9 cellular contexts compared by ENCODE assay signal in the genomic region with DNA sequence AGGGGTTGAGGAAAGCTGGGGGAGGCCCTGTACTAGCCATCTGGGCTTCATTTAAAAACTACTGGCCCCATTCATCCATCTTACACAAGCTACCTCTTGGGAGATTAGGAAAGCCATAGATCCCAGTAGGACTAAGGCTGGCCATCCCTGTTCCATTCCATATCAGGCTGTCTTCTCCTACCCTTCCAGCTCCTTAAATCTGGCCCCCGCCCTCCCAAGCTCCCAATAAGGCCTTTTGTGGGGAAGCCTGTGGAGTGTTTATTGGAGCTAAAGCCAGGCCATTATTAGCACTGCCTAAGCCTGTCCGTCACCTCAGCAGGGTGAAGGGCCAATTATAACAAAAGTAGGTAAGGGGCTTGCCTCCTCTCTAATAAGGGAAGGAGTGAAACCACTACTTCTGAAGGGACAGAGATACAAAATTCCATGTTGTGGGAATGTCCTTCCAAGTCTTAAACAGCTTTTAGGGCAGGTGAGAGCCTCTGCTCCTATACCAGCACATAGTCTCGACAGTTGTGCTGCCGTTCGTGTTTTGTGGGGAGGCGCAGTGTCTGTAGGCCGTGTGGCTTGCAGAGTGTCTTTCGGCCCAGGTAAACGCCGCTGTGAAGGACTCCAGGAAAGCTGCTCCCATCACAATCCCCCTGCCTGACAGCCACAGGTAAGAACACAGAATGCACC. TPM values are rescaled to one million over a fixed set of nuclear protein-coding genes. Genes with fewer than 3 reads are reported as not detected.
A peak's percentile ranks its signal among the peaks of the same experiment; 100 is the strongest.
DNase-seq lines count a peak whose midpoint lies in the region; ATAC-seq and TF ChIP-seq lines count a peak whose summit lies in the region.
"Had no signal": no experiment of that assay in that cellular context is flagged by ENCODE, and none has a peak within 500 bp of the region (broad histone marks: within the 10 kb centered on the region; RNA-seq: fewer than 3 reads in every experiment).

No MANE protein-coding gene starts in this region.

- TF ChIP-seq POLR2A in vagina (IDR thresholded peaks at IDR 0.05) = no peak
- no peak for TF ChIP-seq POLR2A in lower leg skin (IDR thresholded peaks at IDR 0.05)

- H3K4me3 ChIP-seq in muscle layer of duodenum (ENCODE audit: low read depth in 1 of 2, low read length in 2 of 2) (peak overlapping the region; percentile 71 to 100), vagina (peak overlapping the region in 1 of 2 donors; percentile 97), lower leg skin (ENCODE audit: low read depth, poor library complexity, severe bottlenecking) (no peak overlapping the region)

- 73 to 79% methylated on average over 10 of the region's 10 CpGs for WGBS in lower leg skin, 2 donors

- H3K9me3 ChIP-seq in muscle layer of duodenum (ENCODE audit: control insufficient read depth in 1 of 2, low read length in 2 of 2) (no peaks in the 10 kb centered on the region), vagina (no peaks in the 10 kb centered on the region)

- H3K36me3 ChIP-seq in muscle layer of duodenum (ENCODE audit: control insufficient read depth in 1 of 2, insufficient read depth in 2 of 2, low read length in 2 of 2) (peaks cover 48 to 64% of the 10 kb centered on the region in 2 donors), vagina (peaks cover 3 to 63% of the 10 kb centered on the region in 2 donors)

- H3K27me3 Mint-ChIP-seq in stimulated activated naive CD8-positive, alpha-beta T cell treated with anti-CD3 and anti-CD28 coated beads, Interleukin-15, Interleukin-2, amounts not matched to agents 100 ng/mL and 50 ng/mL, for 24 hours = no peaks in the 10 kb centered on the region
- peaks cover 15% of the 10 kb centered on the region for H3K27me3 Mint-ChIP-seq in brain

- H3K27me3 ChIP-seq in muscle layer of duodenum (ENCODE audit: low read depth, low read length) = no peaks in the 10 kb centered on the region
- H3K27me3 ChIP-seq in vagina = no peaks in the 10 kb centered on the region

- H3K36me3 Mint-ChIP-seq in stimulated activated naive CD8-positive, alpha-beta T cell treated with anti-CD3 and anti-CD28 coated beads, Interleukin-15, Interleukin-2, amounts not matched to agents 100 ng/mL and 50 ng/mL, for 24 hours (ENCODE audit: low read depth) = peaks cover 66% of the 10 kb centered on the region
- peaks cover 70% of the 10 kb centered on the region for H3K36me3 Mint-ChIP-seq in brain

- intact Hi-C loops in vagina (cut with DNase I) (loop anchor here (5.0 kb wide), 1 partner anchor 40 kb away; no protein-coding TSS in a partner anchor), lower leg skin (cut with DNase I; ENCODE audit: low total_unique reads) (no loop called here)

- DNase-seq in stimulated activated naive CD8-positive, alpha-beta T cell treated with anti-CD3 and anti-CD28 coated beads, Interleukin-15, Interleukin-2, amounts not matched to agents 100 U/mL and 50 U/mL, for 24 hours = no peak
- DNase-seq in vagina (ENCODE audit: extremely low spot score in 2 of 2) (no peak), lower leg skin (ENCODE audit: low spot score in 2 of 2) (no peak), NAMALWA (ENCODE audit: low spot score) (no peak)
- DNase-seq: NCI-H1092 treated with DMSO at 0.1 percent for 48 hours had no signal

- H3K4me1 Mint-ChIP-seq in stimulated activated naive CD8-positive, alpha-beta T cell treated with anti-CD3 and anti-CD28 coated beads, Interleukin-15, Interleukin-2, amounts not matched to agents 100 ng/mL and 50 ng/mL, for 24 hours (ENCODE audit: low read depth) = peaks cover 39% of the 10 kb centered on the region
- peaks cover 52% of the 10 kb centered on the region for H3K4me1 Mint-ChIP-seq in brain

- H3K4me3 Mint-ChIP-seq in stimulated activated naive CD8-positive, alpha-beta T cell treated with anti-CD3 and anti-CD28 coated beads, Interleukin-15, Interleukin-2, amounts not matched to agents 100 ng/mL and 50 ng/mL, for 24 hours = peak overlapping the region; percentile 98
- H3K4me3 Mint-ChIP-seq in brain = peak overlapping the region; percentile 89 to 99 (median 93)

- H3K27ac Mint-ChIP-seq in stimulated activated naive CD8-positive, alpha-beta T cell treated with anti-CD3 and anti-CD28 coated beads, Interleukin-15, Interleukin-2, amounts not matched to agents 100 ng/mL and 50 ng/mL, for 24 hours = peak overlapping the region; percentile 88
- peak overlapping the region; percentile 32 to 99 (median 99) for H3K27ac Mint-ChIP-seq in brain

- TF ChIP-seq CTCF in brain (conservative IDR thresholded peaks at IDR 0.05) (no peak), vagina (IDR thresholded peaks at IDR 0.05) (no peak), lower leg skin (IDR thresholded peaks at IDR 0.05) (no peak)

- no peaks in the 10 kb centered on the region for H3K9me3 Mint-ChIP-seq in stimulated activated naive CD8-positive, alpha-beta T cell treated with anti-CD3 and anti-CD28 coated beads, Interleukin-15, Interleukin-2, amounts not matched to agents 100 ng/mL and 50 ng/mL, for 24 hours
- H3K9me3 Mint-ChIP-seq in brain = peaks cover 0 to 3% (median 0%) of the 10 kb centered on the region in 5 experiments

- no peak for ATAC-seq in stimulated activated naive CD8-positive, alpha-beta T cell treated with anti-CD3 and anti-CD28 coated beads, Interleukin-15, Interleukin-2, amounts not matched to agents 100 U/mL and 50 U/mL, for 24 hours
- no peak for ATAC-seq in HG02840 (IDR thresholded peaks at IDR 0.05; ENCODE audit: low FRiP score, unreplicated experiment)

- H3K4me1 ChIP-seq in muscle layer of duodenum (ENCODE audit: control insufficient read depth in 1 of 2, insufficient read depth in 2 of 2, low read length in 2 of 2) (peaks cover 13 to 42% of the 10 kb centered on the region in 2 donors), vagina (peaks cover 30% of the 10 kb centered on the region)

- H3K27ac ChIP-seq in muscle layer of duodenum (ENCODE audit: low read length) (peak overlapping the region; percentile 100), vagina (peak overlapping the region; percentile 99)

RNA-seq across cellular contexts. Expression of a gene that starts 3.7 kb away (rescaled TPM):
- 1,760 TPM for polyA plus RNA-seq in brain (ENCODE audit: insufficient read depth, low read depth, low replicate concordance)
- total RNA-seq in vagina (2,285 TPM), lower leg skin (1,000 to 10,000 TPM in 1 of 4 donors, 100 to 1,000 TPM in 3; 700 to 1,156 (median 824) TPM)

RNA-seq across cellular contexts. Expression of a gene that starts 9.4 kb away (rescaled TPM):
- 271 TPM for polyA plus RNA-seq in brain (ENCODE audit: insufficient read depth, low read depth, low replicate concordance)
- total RNA-seq in vagina = 40.8 TPM
- total RNA-seq in lower leg skin = 10 to 100 TPM in 3 of 4 donors, 1 to 10 TPM in 1; 9.0 to 40.1 (median 22.5) TPM

RNA-seq across cellular contexts. Expression of a gene that starts 27.5 kb away (rescaled TPM):
- polyA plus RNA-seq in brain (ENCODE audit: insufficient read depth, low read depth, low replicate concordance) = 113 TPM
- 95.3 TPM for total RNA-seq in vagina
- total RNA-seq in lower leg skin = 10 to 100 TPM; 55.3 to 90.5 (median 63.5) TPM

RNA-seq across cellular contexts. Expression of a gene that starts 33.7 kb away (rescaled TPM):
- polyA plus RNA-seq in brain (ENCODE audit: insufficient read depth, low read depth, low replicate concordance) = 132 TPM
- 140 TPM for total RNA-seq in vagina
- 10 to 100 TPM; 51.2 to 84.1 (median 64.9) TPM for total RNA-seq in lower leg skin

RNA-seq across cellular contexts. Expression of a gene that starts 43.7 kb away (rescaled TPM):
- polyA plus RNA-seq in brain (ENCODE audit: insufficient read depth, low read depth, low replicate concordance) = 4.0 TPM
- total RNA-seq in vagina (2.0 TPM), lower leg skin (1 to 10 TPM; 3.4 to 4.4 (median 3.7) TPM)
